In the genomic region with DNA sequence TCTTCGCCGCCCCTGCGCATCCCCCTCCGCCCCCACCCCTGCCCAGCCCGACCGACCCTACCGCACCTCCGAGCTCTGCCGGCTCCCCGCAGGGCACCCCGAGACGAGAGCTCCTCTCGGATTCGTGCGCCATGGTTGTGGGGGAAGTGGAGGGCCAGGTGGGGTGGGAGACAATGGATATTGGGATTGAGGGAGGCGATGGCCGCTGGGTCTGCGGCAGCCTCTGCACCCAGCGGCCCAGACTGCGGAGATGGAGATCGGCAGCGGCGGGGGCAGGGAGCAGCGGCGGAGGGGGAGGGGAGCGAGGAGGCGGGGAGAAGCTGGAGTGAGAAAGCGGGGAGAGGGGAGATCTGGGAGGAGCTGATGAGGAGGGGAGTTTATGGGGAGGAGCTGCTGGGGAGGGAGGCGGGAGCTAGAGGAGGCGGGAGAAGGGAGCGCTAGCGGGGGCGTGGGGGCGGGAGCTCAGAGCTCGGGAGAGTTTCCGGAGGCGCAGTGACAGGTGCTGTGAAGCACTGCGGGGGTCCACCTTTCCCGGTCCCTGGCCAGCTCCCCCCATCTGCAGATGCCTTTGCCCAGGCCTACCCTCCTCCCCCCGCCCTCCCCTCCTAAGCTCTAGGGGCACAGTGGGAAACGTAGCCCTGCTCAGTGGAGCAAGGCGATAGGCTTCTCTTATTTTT, we compare ENCODE assay signal across 1 cellular context.
TF ChIP-seq lines count a peak whose summit lies in the region.

Gene SALL2 (minus strand): TSS at position 352 of the 677 bp plus-strand sequence. CDS start 219 bp downstream, at position 133.

TF ChIP-seq in HepG2, 621 proteins besides CTCF, POLR2A, EP300 and RAD21 (continued from another document and continues in another):
- TF ChIP-seq ZFP36L1 (CRISPR knock-in tag; IDR thresholded peaks at IDR 0.05): 0 out of 2 replicates have a peak, but pooled peaks have one; percentile 25
- TF ChIP-seq REXO4 (CRISPR knock-in tag; IDR thresholded peaks at IDR 0.05; ENCODE audit: borderline replicate concordance): no peak
- no peak for TF ChIP-seq ZKSCAN1 (IDR thresholded peaks at IDR 0.05; ENCODE audit: low read length)
- TF ChIP-seq HHEX (CRISPR knock-in tag; IDR thresholded peaks at IDR 0.05): no peak
- no peak for TF ChIP-seq ZBTB3 (CRISPR knock-in tag; IDR thresholded peaks at IDR 0.05; ENCODE audit: borderline replicate concordance, low read depth)
- peak; percentile 63 for TF ChIP-seq RBFOX2 (IDR thresholded peaks at IDR 0.05; ENCODE audit: low read depth, low read length)
- peak; percentile 76; the same call in 1 of the 2 replicates for TF ChIP-seq ETV5 (CRISPR knock-in tag; IDR thresholded peaks at IDR 0.05; ENCODE audit: borderline replicate concordance)
- TF ChIP-seq KLF16 (CRISPR knock-in tag; IDR thresholded peaks at IDR 0.05): 0 out of 4 replicates have a peak, but pooled peaks of 1 of the 2 experiments have one; percentile 48
- TF ChIP-seq, protein P1, sequence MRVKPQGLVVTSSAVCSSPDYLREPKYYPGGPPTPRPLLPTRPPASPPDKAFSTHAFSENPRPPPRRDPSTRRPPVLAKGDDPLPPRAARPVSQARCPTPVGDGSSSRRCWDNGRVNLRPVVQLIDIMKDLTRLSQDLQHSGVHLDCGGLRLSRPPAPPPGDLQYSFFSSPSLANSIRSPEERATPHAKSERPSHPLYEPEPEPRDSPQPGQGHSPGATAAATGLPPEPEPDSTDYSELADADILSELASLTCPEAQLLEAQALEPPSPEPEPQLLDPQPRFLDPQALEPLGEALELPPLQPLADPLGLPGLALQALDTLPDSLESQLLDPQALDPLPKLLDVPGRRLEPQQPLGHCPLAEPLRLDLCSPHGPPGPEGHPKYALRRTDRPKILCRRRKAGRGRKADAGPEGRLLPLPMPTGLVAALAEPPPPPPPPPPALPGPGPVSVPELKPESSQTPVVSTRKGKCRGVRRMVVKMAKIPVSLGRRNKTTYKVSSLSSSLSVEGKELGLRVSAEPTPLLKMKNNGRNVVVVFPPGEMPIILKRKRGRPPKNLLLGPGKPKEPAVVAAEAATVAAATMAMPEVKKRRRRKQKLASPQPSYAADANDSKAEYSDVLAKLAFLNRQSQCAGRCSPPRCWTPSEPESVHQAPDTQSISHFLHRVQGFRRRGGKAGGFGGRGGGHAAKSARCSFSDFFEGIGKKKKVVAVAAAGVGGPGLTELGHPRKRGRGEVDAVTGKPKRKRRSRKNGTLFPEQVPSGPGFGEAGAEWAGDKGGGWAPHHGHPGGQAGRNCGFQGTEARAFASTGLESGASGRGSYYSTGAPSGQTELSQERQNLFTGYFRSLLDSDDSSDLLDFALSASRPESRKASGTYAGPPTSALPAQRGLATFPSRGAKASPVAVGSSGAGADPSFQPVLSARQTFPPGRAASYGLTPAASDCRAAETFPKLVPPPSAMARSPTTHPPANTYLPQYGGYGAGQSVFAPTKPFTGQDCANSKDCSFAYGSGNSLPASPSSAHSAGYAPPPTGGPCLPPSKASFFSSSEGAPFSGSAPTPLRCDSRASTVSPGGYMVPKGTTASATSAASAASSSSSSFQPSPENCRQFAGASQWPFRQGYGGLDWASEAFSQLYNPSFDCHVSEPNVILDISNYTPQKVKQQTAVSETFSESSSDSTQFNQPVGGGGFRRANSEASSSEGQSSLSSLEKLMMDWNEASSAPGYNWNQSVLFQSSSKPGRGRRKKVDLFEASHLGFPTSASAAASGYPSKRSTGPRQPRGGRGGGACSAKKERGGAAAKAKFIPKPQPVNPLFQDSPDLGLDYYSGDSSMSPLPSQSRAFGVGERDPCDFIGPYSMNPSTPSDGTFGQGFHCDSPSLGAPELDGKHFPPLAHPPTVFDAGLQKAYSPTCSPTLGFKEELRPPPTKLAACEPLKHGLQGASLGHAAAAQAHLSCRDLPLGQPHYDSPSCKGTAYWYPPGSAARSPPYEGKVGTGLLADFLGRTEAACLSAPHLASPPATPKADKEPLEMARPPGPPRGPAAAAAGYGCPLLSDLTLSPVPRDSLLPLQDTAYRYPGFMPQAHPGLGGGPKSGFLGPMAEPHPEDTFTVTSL (CRISPR knock-in tag; IDR thresholded peaks at IDR 0.05; ENCODE audit: borderline replicate concordance): 0 out of 2 replicates have a peak, but pooled peaks have one; percentile 29
- no peak for TF ChIP-seq AKNA (CRISPR knock-in tag; IDR thresholded peaks at IDR 0.05; ENCODE audit: borderline replicate concordance)
- no peak for TF ChIP-seq PRDM4 (CRISPR knock-in tag; IDR thresholded peaks at IDR 0.05; ENCODE audit: borderline replicate concordance)
- peak; percentile 61; the same call in 1 of the 2 replicates for TF ChIP-seq ZC3H13 (CRISPR knock-in tag; IDR thresholded peaks at IDR 0.05)
- TF ChIP-seq ZNF280B (CRISPR knock-in tag; IDR thresholded peaks at IDR 0.05; ENCODE audit: borderline replicate concordance): 0 out of 2 replicates have a peak, but pooled peaks have one; percentile 42
- TF ChIP-seq AKAP8 (CRISPR knock-in tag; IDR thresholded peaks at IDR 0.05): no peak
- peak; percentile 32 for TF ChIP-seq SRSF1 (optimal IDR thresholded peaks at IDR 0.05; ENCODE audit: low read depth, low read length)
- TF ChIP-seq ZXDC (CRISPR knock-in tag; IDR thresholded peaks at IDR 0.05): no peak
- no peak for TF ChIP-seq EED (CRISPR knock-in tag; IDR thresholded peaks at IDR 0.05)
- 0 out of 2 replicates have a peak, but pooled peaks have one; percentile 5 for TF ChIP-seq ZNF724P (CRISPR knock-in tag; IDR thresholded peaks at IDR 0.05; ENCODE audit: borderline replicate concordance)
- TF ChIP-seq GMEB1 (CRISPR knock-in tag; IDR thresholded peaks at IDR 0.05; ENCODE audit: borderline replicate concordance): no peak
- peak; percentile 60 for TF ChIP-seq TFDP2 (CRISPR knock-in tag; IDR thresholded peaks at IDR 0.05)
- TF ChIP-seq TAF1 (CRISPR knock-in tag; IDR thresholded peaks at IDR 0.05): no peak; the same call in 1 of the 2 replicates
- no peak for TF ChIP-seq LCORL (IDR thresholded peaks at IDR 0.05)
- 0 out of 2 replicates have a peak, but pooled peaks have one; percentile 41 for TF ChIP-seq LCORL (CRISPR knock-in tag; IDR thresholded peaks at IDR 0.05)
